In the genomic region with DNA sequence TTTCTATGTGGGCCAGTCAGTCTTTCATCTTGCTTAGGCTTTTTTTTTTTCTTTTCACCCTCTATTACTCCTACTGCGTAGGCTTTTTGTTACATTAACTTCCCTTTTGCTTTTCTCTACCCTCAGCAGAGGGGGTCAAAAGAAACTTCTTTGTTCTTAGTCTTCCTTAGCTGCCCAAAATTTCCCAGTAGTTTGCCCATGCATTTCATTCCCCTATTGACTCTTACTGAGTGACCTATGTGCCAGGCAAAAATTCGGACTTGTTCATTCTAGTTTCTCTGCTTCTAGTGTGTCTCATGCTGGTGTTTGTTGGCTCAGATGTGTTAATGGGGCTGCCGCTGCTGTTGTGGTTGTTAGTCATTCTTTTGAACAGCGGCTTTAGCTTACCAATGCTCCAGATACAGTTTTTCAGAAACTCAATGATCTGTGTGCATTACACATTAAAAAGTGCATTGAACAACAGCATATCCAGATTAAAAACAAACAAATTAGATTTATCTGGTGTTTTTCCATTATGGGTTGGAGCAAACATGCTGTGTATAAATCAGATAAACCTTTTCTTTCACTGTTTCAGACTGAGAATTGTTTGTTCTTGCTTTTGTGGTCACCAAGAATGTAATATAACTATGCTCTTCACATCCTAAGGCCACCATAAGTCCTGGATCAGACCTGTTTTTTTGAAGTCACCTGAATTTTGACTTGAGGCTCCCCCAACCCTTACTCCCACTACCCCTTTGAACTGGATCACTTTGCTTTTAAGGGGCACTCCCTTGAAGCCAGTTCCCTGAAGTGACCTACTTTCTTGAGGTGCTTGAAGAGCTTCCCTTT, we compare ENCODE assay signal across 1 cellular context.
TF ChIP-seq lines count a peak whose summit lies in the region.

No MANE protein-coding gene starts in this region.

TF ChIP-seq in SK-N-SH, 30 proteins besides CTCF, POLR2A, EP300 and RAD21:
- TF ChIP-seq, protein P1, sequence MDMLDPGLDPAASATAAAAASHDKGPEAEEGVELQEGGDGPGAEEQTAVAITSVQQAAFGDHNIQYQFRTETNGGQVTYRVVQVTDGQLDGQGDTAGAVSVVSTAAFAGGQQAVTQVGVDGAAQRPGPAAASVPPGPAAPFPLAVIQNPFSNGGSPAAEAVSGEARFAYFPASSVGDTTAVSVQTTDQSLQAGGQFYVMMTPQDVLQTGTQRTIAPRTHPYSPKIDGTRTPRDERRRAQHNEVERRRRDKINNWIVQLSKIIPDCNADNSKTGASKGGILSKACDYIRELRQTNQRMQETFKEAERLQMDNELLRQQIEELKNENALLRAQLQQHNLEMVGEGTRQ (IDR thresholded peaks at IDR 0.05; ENCODE audit: borderline replicate concordance, low read depth, low read length), result no peak
- no peak for TF ChIP-seq EZH2phosphoT487 (IDR thresholded peaks at IDR 0.05; ENCODE audit: borderline replicate concordance, low read depth)
- no peak for TF ChIP-seq RCOR1 (IDR thresholded peaks at IDR 0.05; ENCODE audit: low read length)
- no peak for TF ChIP-seq NRF1 (IDR thresholded peaks at IDR 0.05; ENCODE audit: low read depth, low read length)
- no peak for TF ChIP-seq MEF2A (IDR thresholded peaks at IDR 0.05; ENCODE audit: borderline replicate concordance, low read depth)
- TF ChIP-seq MXI1 (IDR thresholded peaks at IDR 0.05; ENCODE audit: low read depth, low read length), result no peak
- TF ChIP-seq YY1 (IDR thresholded peaks at IDR 0.05; ENCODE audit: low read depth), result no peak
TF ChIP-seq in SK-N-SH: peak in this region for 0.
